ENCODE assay signal across 36 cellular contexts in the genomic region with DNA sequence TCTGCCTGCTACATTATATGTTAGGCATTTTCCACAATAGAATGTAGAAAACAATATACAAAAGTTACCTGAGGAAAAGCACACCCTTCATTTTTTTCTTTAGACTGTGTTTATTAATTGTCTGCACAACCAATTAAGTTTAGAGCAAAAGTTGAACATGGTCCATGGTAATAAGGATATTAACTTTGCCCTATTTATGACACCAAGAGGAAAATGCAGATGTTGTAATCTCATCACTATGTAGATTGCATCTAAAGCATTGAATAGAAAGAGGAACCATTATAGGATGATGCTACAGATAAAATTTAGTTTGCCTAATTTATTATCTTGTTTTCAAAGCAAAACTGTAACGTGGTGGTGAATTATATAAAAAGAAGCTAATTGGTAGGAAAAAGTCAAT. TPM values are rescaled to one million over a fixed set of nuclear protein-coding genes. Genes with fewer than 3 reads are reported as not detected.
"Had no signal": no experiment of that assay in that cellular context is flagged by ENCODE, and none has a peak within 500 bp of the region (broad histone marks: within the 10 kb centered on the region; RNA-seq: fewer than 3 reads in every experiment).

No MANE protein-coding gene starts in this region.

- H3K4me3 ChIP-seq: adrenal gland, ascending aorta, body of pancreas, breast epithelium, cardiac muscle cell had no signal

- H3K9me3 ChIP-seq: adrenal gland, ascending aorta, body of pancreas, breast epithelium had no signal

- H3K27ac ChIP-seq: adrenal gland, ascending aorta, breast epithelium, cardiac muscle cell had no signal

- FAIRE-seq: astrocyte, bronchial epithelial cell had no signal

- ATAC-seq: activated naive CD4-positive, alpha-beta T cell treated with anti-CD3 and anti-CD28 coated beads, Interleukin-2, amount 50 U/mL, for 72 hours; activated naive CD8-positive, alpha-beta T cell treated with anti-CD3 and anti-CD28 coated beads, Interleukin-2, amount 50 U/mL, for 24 hours; activated T-cell treated with anti-CD3 and anti-CD28 coated beads, Interleukin-2, amount 50 U/mL, for 4 hours; activated T-cell treated with anti-CD3 and anti-CD28 coated beads, Interleukin-2, amount 50 U/mL, for 72 hours; activated T-helper 17 cell treated with anti-CD3 and anti-CD28 coated beads, Interleukin-2, amount 50 U/mL, for 72 hours; body of pancreas had no signal

- H3K27me3 ChIP-seq: adrenal gland, ascending aorta, body of pancreas, breast epithelium, cardiac muscle cell had no signal

- H3K36me3 ChIP-seq: adrenal gland, ascending aorta, breast epithelium, cardiac muscle cell had no signal

- H3K4me1 ChIP-seq: adrenal gland, ascending aorta, breast epithelium had no signal

- DNase-seq: activated effector memory CD4-positive, alpha-beta T cell treated with anti-CD3 and anti-CD28 coated beads, Interleukin-2, amount 50 U/mL, for 16 hours; activated effector memory CD4-positive, alpha-beta T cell treated with Interleukin-2 at 50 U/mL for 16 hours; activated gamma-delta T cell; activated gamma-delta T cell treated with Interleukin-2 at 50 U/mL for 16 hours; activated naive CD4-positive, alpha-beta T cell; activated naive CD4-positive, alpha-beta T cell treated with anti-CD3 and anti-CD28 coated beads for 36 hours; activated naive CD4-positive, alpha-beta T cell treated with anti-CD3 and anti-CD28 coated beads, Interleukin-2, amount 10 ng/mL, durations not matched to agents 7 days and 5 days; activated naive CD4-positive, alpha-beta T cell treated with anti-CD3 and anti-CD28 coated beads, Interleukin-2, amount 50 U/mL, for 16 hours; activated naive CD4-positive, alpha-beta T cell treated with Interleukin-2 at 50 U/mL for 16 hours; activated naive CD8-positive, alpha-beta T cell treated with anti-CD3 and anti-CD28 coated beads for 36 hours; activated naive CD8-positive, alpha-beta T cell treated with anti-CD3 and anti-CD28 coated beads, Interleukin-2, amount 10 ng/mL, durations not matched to agents 7 days and 5 days; activated naive CD8-positive, alpha-beta T cell treated with anti-CD3 and anti-CD28 coated beads, Interleukin-2, amount 50 U/mL, for 24 hours; activated T-cell treated with anti-CD3 and anti-CD28 coated beads, Interleukin-2, amount 50 U/mL, for 1 hour; activated T-cell treated with anti-CD3 and anti-CD28 coated beads, Interleukin-2, amount 50 U/mL, for 24 hours; activated T-cell treated with anti-CD3 and anti-CD28 coated beads, Interleukin-2, amount 50 U/mL, for 4 hours; activated T-cell treated with anti-CD3 and anti-CD28 coated beads, Interleukin-2, amount 50 U/mL, for 48 hours; activated T-cell treated with anti-CD3 and anti-CD28 coated beads, Interleukin-2, amount 50 U/mL, for 72 hours; adrenal gland; amniotic stem cell; amygdala; anterior cingulate cortex; aorta; body of pancreas; caudate nucleus; central memory CD4-positive, alpha-beta T cell; cerebellar nuclear complex had no signal

RNA-seq across cellular contexts. Expression of gene IGSF5, which starts 59.7 kb away (rescaled TPM):
- total RNA-seq: activated naive CD4-positive, alpha-beta T cell treated with anti-CD3 and anti-CD28 coated beads for 36 hours; activated naive CD4-positive, alpha-beta T cell treated with anti-CD3 and anti-CD28 coated beads, Interleukin-2, amount 50 U/mL, for 72 hours; activated naive CD8-positive, alpha-beta T cell treated with anti-CD3 and anti-CD28 coated beads for 36 hours; activated naive CD8-positive, alpha-beta T cell treated with anti-CD3 and anti-CD28 coated beads, Interleukin-2, amount 10 ng/mL, durations not matched to agents 7 days and 5 days; activated T-cell treated with anti-CD3 and anti-CD28 coated beads, Interleukin-2, amount 50 U/mL, for 4 hours; activated T-cell treated with anti-CD3 and anti-CD28 coated beads, Interleukin-2, amount 50 U/mL, for 72 hours; activated T-helper 1 cell treated with anti-CD3 and anti-CD28 coated beads, Interleukin-12 subunit alpha, Interleukin-12 subunit beta, Interleukin-2, Interleukin-4 antibody, amounts not matched to agents 30 ng/mL and 10 ng/mL and 1 ng/mL, durations not matched to agents 14 hours and 24 hours and 36 hours; activated T-helper 17 cell treated with anti-CD3 and anti-CD28 coated beads, Interleukin-2, amount 50 U/mL, for 72 hours; activated T-helper 2 cell treated with anti-CD3 and anti-CD28 coated beads, Interferon-gamma antibody, Interleukin-2, Interleukin-4, amounts not matched to agents 10 μg/mL and 5 μg/mL and 100 μg/mL, durations not matched to agents 14 hours and 24 hours and 36 hours; aorta; ascending aorta; bronchial epithelial cell; chondrocyte had no signal
